In genomic region chr17:75764711-75765421, GRCh38 we compare ENCODE assay signal across 8 cellular contexts. TPM values are rescaled to one million over a fixed set of nuclear protein-coding genes. Genes with fewer than 3 reads are reported as not detected.
A peak's percentile ranks its signal among the peaks of the same experiment; 100 is the strongest.
DNase-seq lines count a peak whose midpoint lies in the region; ATAC-seq and TF ChIP-seq lines count a peak whose summit lies in the region.

GALK1 (minus strand) TSS chr17:75765192; CDS start chr17:75765136, 56 bp downstream.

- H3K27me3 ChIP-seq in lung (ENCODE audit: control insufficient read depth, insufficient read depth), result no peaks in the 10 kb centered on the region

- peaks cover 0 to 2% of the 10 kb centered on the region in 2 donors for H3K36me3 ChIP-seq in lung (ENCODE audit: control insufficient read depth in 2 of 2, insufficient read depth in 2 of 2, low read length in 2 of 2)

- ATAC-seq in HG02642 (IDR thresholded peaks at IDR 0.05; ENCODE audit: poor library complexity, unreplicated experiment) (peak; percentile 68), lung (ENCODE audit: insufficient read depth, low FRiP score) (peak; percentile 76)

- no peaks in the 10 kb centered on the region for H3K9me3 ChIP-seq in lung (ENCODE audit: control insufficient read depth in 2 of 2, insufficient read depth in 1 of 2, low read length in 1 of 2)

- peak within 1 kb of the TSS; percentile 88 to 92 for H3K27ac ChIP-seq in lung (ENCODE audit: low read depth in 1 of 2, low read length in 1 of 2)

- peak; percentile 58 for TF ChIP-seq CTCF in lung (IDR thresholded peaks at IDR 0.05; ENCODE audit: control extremely low read depth, extremely low read depth)

- peaks cover 0 to 8% of the 10 kb centered on the region in 2 donors for H3K4me1 ChIP-seq in lung (ENCODE audit: control insufficient read depth in 2 of 2, insufficient read depth in 2 of 2, low read length in 2 of 2)

- peak; percentile 15 for DNase-seq in DMS79 treated with DMSO at 0.1 percent for 48 hours (lab: John Stamatoyannopoulos, UW)
- DNase-seq in DMS79 (lab: John Stamatoyannopoulos, UW), result no peak
- DNase-seq in NCI-H524 (lab: John Stamatoyannopoulos, UW), result peak; percentile 71 to 86
- peak; percentile 76 to 78 for DNase-seq in activated CD4-positive, alpha-beta T cell treated with anti-CD3 and anti-CD28 coated beads, Interleukin-2, amount 50 U/mL, for 48 hours
- DNase-seq in ecto neural progenitor cell (ENCODE audit: low spot score), result peak; percentile 90
- DNase-seq in lung (ENCODE audit: low spot score), result peak; percentile 78
- peak; percentile 52 to 62 (median 57) for DNase-seq in stimulated activated CD4-positive, alpha-beta T cell treated with anti-CD3 and anti-CD28 coated beads, TNF-alpha, amount 100 ng/mL, for 4 hours (ENCODE audit: low read depth in 3 of 3)

- WGBS in lung, 2 donors, result 0 to 1% methylated on average over 69 to 71 of the region's 71 CpGs

- H3K4me3 ChIP-seq in lung, result peak within 1 kb of the TSS; percentile 60

RNA-seq across cellular contexts. Expression of gene GALK1, which starts in this region (rescaled TPM):
- 10 to 100 TPM; 23.0 to 52.9 TPM for total RNA-seq in lung
- 10 to 100 TPM; 35.2 to 70.5 TPM for polyA plus RNA-seq in lung
